8 cellular contexts compared by ENCODE assay signal in the genomic region with DNA sequence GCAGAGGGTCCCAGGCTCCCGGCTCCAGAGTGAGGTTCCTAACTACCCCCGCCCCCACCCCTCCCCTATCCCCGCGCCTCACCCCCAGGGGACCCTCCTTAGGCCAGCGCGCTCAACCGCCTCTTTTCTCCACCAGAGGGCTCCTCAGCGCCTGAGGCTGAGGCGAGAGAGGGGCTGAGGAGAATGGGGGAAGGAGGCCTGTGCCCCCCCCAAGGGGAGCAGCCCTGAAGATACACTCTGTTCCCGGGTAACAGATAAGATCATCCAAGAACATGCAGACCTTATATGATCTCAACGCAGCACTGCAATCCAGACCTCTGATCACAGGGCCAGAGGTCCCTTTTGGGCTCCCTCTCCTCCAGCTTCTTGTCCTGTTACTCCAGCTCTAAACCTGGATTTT. TPM values are rescaled to one million over a fixed set of nuclear protein-coding genes. Genes with fewer than 3 reads are reported as not detected.
DNase-seq lines count a peak whose midpoint lies in the region; ATAC-seq and TF ChIP-seq lines count a peak whose summit lies in the region.

No MANE protein-coding gene starts in this region.

- no peaks in the 10 kb centered on the region for H3K4me1 ChIP-seq in MM.1S (ENCODE audit: low read length)

- no peak overlapping the region for H3K4me3 ChIP-seq in MM.1S (ENCODE audit: low read length)

- no peaks in the 10 kb centered on the region for H4K20me1 ChIP-seq in MM.1S (ENCODE audit: insufficient read depth, low read length)

- H2AFZ ChIP-seq in MM.1S (ENCODE audit: low read length), result no peak overlapping the region

- DNase-seq in COLO829 (ENCODE audit: low spot score) (peak; percentile 34), MM.1S (no peak), left cardiac atrium (peak; percentile 43)
- DNase-seq in activated T-helper 1 cell treated with anti-CD3 and anti-CD28 coated beads, Interleukin-12 subunit alpha, Interleukin-12 subunit beta, Interleukin-2, Interleukin-4 antibody, amounts not matched to agents 30 ng/mL and 10 ng/mL and 1 ng/mL, durations not matched to agents 14 hours and 24 hours and 36 hours (ENCODE audit: low spot score), result no peak
- DNase-seq in stimulated activated CD4-positive, alpha-beta T cell treated with anti-CD3 and anti-CD28 coated beads, Interleukin-1b, Interleukin-23, amount 100 ng/mL, for 48 hours, result peak; percentile 29

- peak overlapping the region; percentile 61 for H3K27ac Mint-ChIP-seq in activated T-helper 1 cell treated with anti-CD3 and anti-CD28 coated beads, Interleukin-12 subunit alpha, Interleukin-12 subunit beta, Interleukin-2, Interleukin-4 antibody, amounts not matched to agents 30 ng/mL and 10 ng/mL and 1 ng/mL, durations not matched to agents 14 hours and 24 hours and 36 hours

- H3K27me3 Mint-ChIP-seq in activated T-helper 1 cell treated with anti-CD3 and anti-CD28 coated beads, Interleukin-12 subunit alpha, Interleukin-12 subunit beta, Interleukin-2, Interleukin-4 antibody, amounts not matched to agents 30 ng/mL and 10 ng/mL and 1 ng/mL, durations not matched to agents 14 hours and 24 hours and 36 hours (ENCODE audit: insufficient read depth), result no peaks in the 10 kb centered on the region

- no peak overlapping the region for H3K4me3 Mint-ChIP-seq in activated T-helper 1 cell treated with anti-CD3 and anti-CD28 coated beads, Interleukin-12 subunit alpha, Interleukin-12 subunit beta, Interleukin-2, Interleukin-4 antibody, amounts not matched to agents 30 ng/mL and 10 ng/mL and 1 ng/mL, durations not matched to agents 14 hours and 24 hours and 36 hours

- no peak overlapping the region for H3K4me2 ChIP-seq in MM.1S (ENCODE audit: low read depth, low read length)

- peak; percentile 37 for TF ChIP-seq CTCF in MM.1S (IDR thresholded peaks at IDR 0.05; ENCODE audit: low read length)

- peaks cover 14% of the 10 kb centered on the region for H3K4me1 Mint-ChIP-seq in activated T-helper 1 cell treated with anti-CD3 and anti-CD28 coated beads, Interleukin-12 subunit alpha, Interleukin-12 subunit beta, Interleukin-2, Interleukin-4 antibody, amounts not matched to agents 30 ng/mL and 10 ng/mL and 1 ng/mL, durations not matched to agents 14 hours and 24 hours and 36 hours (ENCODE audit: low read depth)

- H3K9ac ChIP-seq in MM.1S (ENCODE audit: low read length), result no peak overlapping the region

- peaks cover 37% of the 10 kb centered on the region for H3K36me3 Mint-ChIP-seq in activated T-helper 1 cell treated with anti-CD3 and anti-CD28 coated beads, Interleukin-12 subunit alpha, Interleukin-12 subunit beta, Interleukin-2, Interleukin-4 antibody, amounts not matched to agents 30 ng/mL and 10 ng/mL and 1 ng/mL, durations not matched to agents 14 hours and 24 hours and 36 hours (ENCODE audit: low read depth)

- no peaks in the 10 kb centered on the region for H3K9me2 ChIP-seq in MM.1S (replicated peaks; ENCODE audit: insufficient read depth, low read length)

- no peaks in the 10 kb centered on the region for H3K9me3 ChIP-seq in MM.1S (replicated peaks; ENCODE audit: insufficient read depth, low read length)

- no peaks in the 10 kb centered on the region for H3K9me3 Mint-ChIP-seq in activated T-helper 1 cell treated with anti-CD3 and anti-CD28 coated beads, Interleukin-12 subunit alpha, Interleukin-12 subunit beta, Interleukin-2, Interleukin-4 antibody, amounts not matched to agents 30 ng/mL and 10 ng/mL and 1 ng/mL, durations not matched to agents 14 hours and 24 hours and 36 hours

- no peaks in the 10 kb centered on the region for H3K36me3 ChIP-seq in MM.1S (replicated peaks; ENCODE audit: insufficient read depth, low read length)

- H3F3A ChIP-seq in MM.1S (ENCODE audit: insufficient read depth, low read length), result no peaks in the 10 kb centered on the region

- no peak overlapping the region for H3K27ac ChIP-seq in MM.1S (ENCODE audit: low read length)

- intact Hi-C loops in activated T-helper 1 cell treated with anti-CD3 and anti-CD28 coated beads, Interleukin-12 subunit alpha, Interleukin-12 subunit beta, Interleukin-2, Interleukin-4 antibody, amounts not matched to agents 30 ng/mL and 10 ng/mL and 1 ng/mL, durations not matched to agents 14 hours and 24 hours and 36 hours (cut with micrococcal nuclease), result loop anchor here (1.0 to 5.0 kb wide), 3 partner anchors 191 to 286 kb away; partner anchors contain the start of gene TRERF1
- intact Hi-C loops in left cardiac atrium (cut with DNase I), result loop anchor here in 1 of 2 donors (10.0 kb wide), 2 partner anchors 194 to 274 kb away; partner anchors contain the start of gene TRERF1

- ATAC-seq in left cardiac atrium (peak; percentile 70 to 76), GM19455 (IDR thresholded peaks at IDR 0.05; ENCODE audit: unreplicated experiment) (no peak), HG02642 (IDR thresholded peaks at IDR 0.05; ENCODE audit: poor library complexity, unreplicated experiment) (no peak), GM18909 (IDR thresholded peaks at IDR 0.05; ENCODE audit: poor library complexity, unreplicated experiment) (no peak)

- no peaks in the 10 kb centered on the region for H3K79me2 ChIP-seq in MM.1S (ENCODE audit: low read length)

- H3K27me3 ChIP-seq in MM.1S (replicated peaks; ENCODE audit: insufficient read depth, low read length), result no peaks in the 10 kb centered on the region

RNA-seq across cellular contexts. Expression of gene MRPS10, which starts 43.3 kb away (rescaled TPM):
- total RNA-seq in activated T-helper 1 cell treated with anti-CD3 and anti-CD28 coated beads, Interleukin-12 subunit alpha, Interleukin-12 subunit beta, Interleukin-2, Interleukin-4 antibody, amounts not matched to agents 30 ng/mL and 10 ng/mL and 1 ng/mL, durations not matched to agents 14 hours and 24 hours and 36 hours, result 48.8 and 49.7 TPM in 2 replicates
- 10 to 100 TPM; 39.2 to 44.2 TPM for total RNA-seq in left cardiac atrium

Comparison
In these comparisons a context has a peak if more than half of its experiments do, and no peak if none do; other contexts are left out.
1. DNase-seq: peak in COLO829 (single experiment), left cardiac atrium (single experiment) and stimulated activated CD4-positive, alpha-beta T cell treated with anti-CD3 and anti-CD28 coated beads, Interleukin-1b, Interleukin-23, amount 100 ng/mL, for 48 hours (single experiment); none in MM.1S (single experiment) and activated T-helper 1 cell treated with anti-CD3 and anti-CD28 coated beads, Interleukin-12 subunit alpha, Interleukin-12 subunit beta, Interleukin-2, Interleukin-4 antibody, amounts not matched to agents 30 ng/mL and 10 ng/mL and 1 ng/mL, durations not matched to agents 14 hours and 24 hours and 36 hours (single experiment).
2. ATAC-seq: peak in left cardiac atrium (2 of 2); none in GM19455 (single experiment), HG02642 (single experiment) and GM18909 (single experiment).